Comparison of ENCODE assay signal across 8 cellular contexts in the genomic region with DNA sequence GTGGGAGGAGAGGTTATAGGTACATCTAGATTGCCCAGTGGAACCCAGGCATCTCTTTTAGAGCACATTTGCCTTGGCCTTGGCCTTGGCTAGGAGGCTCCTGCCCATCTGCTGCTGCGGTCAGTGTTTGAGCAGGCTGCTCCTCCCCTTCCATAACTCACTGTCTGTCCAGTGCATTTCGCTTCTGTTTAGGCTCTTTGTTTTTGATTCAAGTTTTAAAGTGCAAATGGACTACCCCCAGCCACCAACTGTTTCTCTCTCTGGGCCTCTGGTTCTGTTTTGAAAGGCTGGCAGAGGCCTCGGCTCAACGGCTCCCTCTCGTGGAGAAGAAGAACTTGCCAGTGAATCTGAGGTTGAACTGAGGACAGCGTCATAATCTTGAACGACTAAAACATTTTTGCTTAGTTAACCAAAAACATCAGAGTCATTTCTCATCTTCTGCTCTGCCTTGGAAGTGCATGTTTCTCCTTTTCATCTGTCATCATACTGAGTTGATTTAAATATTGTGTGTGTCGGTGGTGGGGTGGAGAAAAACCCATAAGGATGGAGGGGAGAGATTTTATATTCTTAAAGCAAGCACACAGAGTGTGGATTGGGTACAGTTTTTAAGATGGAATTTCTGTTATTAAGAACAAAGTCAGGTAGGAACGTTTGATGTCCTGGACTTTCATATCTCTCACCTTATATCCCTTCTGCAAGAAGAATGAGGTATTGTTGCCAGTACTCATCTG.
A peak's percentile ranks its signal among the peaks of the same experiment; 100 is the strongest.
DNase-seq lines count a peak whose midpoint lies in the region; ATAC-seq and TF ChIP-seq lines count a peak whose summit lies in the region.

No MANE protein-coding gene starts in this region.

- in situ Hi-C loops in Caki2 (cut with HindIII; ENCODE audit: low pct_unique_long_range_greater_than_20kb, low sequenced_read_pairs): no loop called here

- DNase-seq in Caki2 (ENCODE audit: low read depth) (peak; percentile 47), RWPE2 (ENCODE audit: low spot score) (no peak), foreskin fibroblast (peak; percentile 80 to 93), osteoblast (ENCODE audit: insufficient read length, low spot score, missing footprints) (peak; percentile 93), thoracic aorta (ENCODE audit: low spot score) (no peak)
- DNase-seq in activated gamma-delta T cell treated with anti-CD3 and anti-CD28 coated beads, Interleukin-2, amount 50 U/mL, for 16 hours (ENCODE audit: low read depth): peak; percentile 61

- ATAC-seq in HG03442 (IDR thresholded peaks at IDR 0.05; ENCODE audit: unreplicated experiment): peak; percentile 42
- peak; percentile 73 for ATAC-seq in RWPE2 (ENCODE audit: low read depth)
- ATAC-seq in thoracic aorta (ENCODE audit: insufficient number of reproducible peaks, low FRiP score, low read depth): peak; percentile 53
- no peak for ATAC-seq in GM18867 (IDR thresholded peaks at IDR 0.05; ENCODE audit: unreplicated experiment)

- H3K27me3 ChIP-seq in RWPE2 (ENCODE audit: insufficient read depth, poor library complexity, severe bottlenecking): no peaks in the 10 kb centered on the region
- no peaks in the 10 kb centered on the region for H3K27me3 ChIP-seq in osteoblast (ENCODE audit: insufficient read depth, low read length)
- H3K27me3 ChIP-seq in thoracic aorta (replicated peaks; ENCODE audit: insufficient read depth): no peaks in the 10 kb centered on the region

- H3K4me1 ChIP-seq in RWPE2 (ENCODE audit: insufficient read depth, poor library complexity, severe bottlenecking) (no peaks in the 10 kb centered on the region), osteoblast (ENCODE audit: insufficient read depth, low read length) (peaks cover 10% of the 10 kb centered on the region), thoracic aorta (ENCODE audit: control insufficient read depth in 1 of 2, low read depth in 2 of 2) (peaks cover 4 to 18% of the 10 kb centered on the region in 2 donors)

- H3K27ac ChIP-seq in RWPE2 (ENCODE audit: poor library complexity, severe bottlenecking) (no peak overlapping the region), osteoblast (ENCODE audit: low read depth, low read length) (peak overlapping the region; percentile 1), thoracic aorta (no peak overlapping the region)

- peaks cover 3% of the 10 kb centered on the region for H3K79me2 ChIP-seq in osteoblast (ENCODE audit: insufficient read depth, low read length)

- no peak overlapping the region for H2AFZ ChIP-seq in osteoblast (ENCODE audit: low read length)

- peaks cover 8% of the 10 kb centered on the region for H4K20me1 ChIP-seq in osteoblast (ENCODE audit: insufficient read depth, low read length)

- H3K9me3 ChIP-seq in RWPE2 (ENCODE audit: severe bottlenecking) (no peaks in the 10 kb centered on the region), osteoblast (ENCODE audit: low read depth, low read length) (no peaks in the 10 kb centered on the region), thoracic aorta (no peaks in the 10 kb centered on the region)

- H3K4me2 ChIP-seq in osteoblast (ENCODE audit: insufficient read depth, low read length): no peak overlapping the region

- TF ChIP-seq CTCF in RWPE2 (IDR thresholded peaks at IDR 0.05; ENCODE audit: poor library complexity, severe bottlenecking) (peak; percentile 97), foreskin fibroblast (IDR thresholded peaks at IDR 0.05; ENCODE audit: low read depth, low read length) (peak; percentile 96), osteoblast (IDR thresholded peaks at IDR 0.05; ENCODE audit: extremely low read depth, low read depth, low read length) (peak; percentile 98), thoracic aorta (IDR thresholded peaks at IDR 0.05) (peak; percentile 88)

- H3K4me3 ChIP-seq in RWPE2 (ENCODE audit: severe bottlenecking) (no peak overlapping the region), foreskin fibroblast (ENCODE audit: low read depth in 1 of 2, low read length in 2 of 2) (no peak overlapping the region), osteoblast (ENCODE audit: insufficient read depth, low read length) (no peak overlapping the region), thoracic aorta (no peak overlapping the region)

- H3K36me3 ChIP-seq in RWPE2 (ENCODE audit: low read depth) (peaks cover 19% of the 10 kb centered on the region), osteoblast (ENCODE audit: insufficient read depth, low read length) (peaks cover 17% of the 10 kb centered on the region), thoracic aorta (peaks cover 19% of the 10 kb centered on the region)

Comparison
In these comparisons a context has a peak if more than half of its experiments do, and no peak if none do; other contexts are left out.
1. DNase-seq: peak in Caki2 (single experiment), activated gamma-delta T cell treated with anti-CD3 and anti-CD28 coated beads, Interleukin-2, amount 50 U/mL, for 16 hours (single experiment), foreskin fibroblast (2 of 2) and osteoblast (single experiment); none in RWPE2 (single experiment) and thoracic aorta (single experiment).
2. Peak in every context shown above with its lines, with median percentiles within 50 percentile points of each other: CTCF ChIP-seq.